ENCODE assay signal across 28 cellular contexts in the genomic region with DNA sequence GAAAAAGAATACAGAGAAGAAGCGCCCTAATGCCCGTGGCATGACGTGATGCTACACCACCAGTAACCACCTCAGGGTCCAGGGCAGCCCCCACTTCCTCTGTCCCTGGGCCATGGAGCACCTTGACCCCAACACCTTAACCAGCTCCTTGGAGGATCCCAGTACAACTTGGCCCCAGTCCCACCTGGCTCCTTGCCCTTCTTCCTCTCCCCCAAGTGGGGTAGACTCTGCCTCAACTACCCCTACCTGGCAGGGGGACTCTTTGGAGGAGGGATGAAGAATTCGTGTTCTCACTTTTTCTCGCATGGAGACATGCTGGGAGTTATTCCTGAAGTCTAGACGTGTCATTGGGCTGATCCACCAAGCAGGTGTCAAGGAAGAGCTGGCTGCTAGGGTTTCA. TPM values are rescaled to one million over a fixed set of nuclear protein-coding genes. Genes with fewer than 3 reads are reported as not detected.
DNase-seq lines count a peak whose midpoint lies in the region; ATAC-seq and TF ChIP-seq lines count a peak whose summit lies in the region.
"Had no signal": no experiment of that assay in that cellular context is flagged by ENCODE, and none has a peak within 500 bp of the region (broad histone marks: within the 10 kb centered on the region; RNA-seq: fewer than 3 reads in every experiment).

No MANE protein-coding gene starts in this region.

- peak overlapping the region; percentile 36 for H3K27ac Mint-ChIP-seq in T-helper 1 cell treated with Interleukin-12 subunit alpha and Interleukin-12 subunit beta and Interleukin-4 antibody, amounts not matched to agents 30 μg/mL and 1 μg/mL, for 36 hours
- peak overlapping the region; percentile 76 for H3K27ac Mint-ChIP-seq in activated naive CD4-positive, alpha-beta T cell treated with anti-CD3 and anti-CD28 coated beads for 36 hours
- peak overlapping the region; percentile 73 for H3K27ac Mint-ChIP-seq in activated CD8-positive, alpha-beta T cell treated with anti-CD3 and anti-CD28 coated beads, Interleukin-2, amount 10 ng/mL, durations not matched to agents 7 days and 5 days
- no peak overlapping the region for H3K27ac Mint-ChIP-seq in endodermal cell
- no peak overlapping the region for H3K27ac Mint-ChIP-seq in activated T-helper 2 cell treated with anti-CD3 and anti-CD28 coated beads, Interferon-gamma antibody, Interleukin-2, Interleukin-4, amounts not matched to agents 10 μg/mL and 5 μg/mL and 100 μg/mL, durations not matched to agents 14 hours and 24 hours and 36 hours
- H3K27ac Mint-ChIP-seq: neural progenitor cell had no signal

- intact Hi-C loops in activated naive CD4-positive, alpha-beta T cell treated with anti-CD3 and anti-CD28 coated beads for 36 hours (cut with micrococcal nuclease): loop anchor here (5.0 to 10.0 kb wide), 2 partner anchors 230 to 547 kb away; no protein-coding TSS in a partner anchor
- intact Hi-C loops in activated T-helper 2 cell treated with anti-CD3 and anti-CD28 coated beads, Interferon-gamma antibody, Interleukin-2, Interleukin-4, amounts not matched to agents 10 μg/mL and 5 μg/mL and 100 μg/mL, durations not matched to agents 14 hours and 24 hours and 36 hours (cut with micrococcal nuclease): no loop called here
- intact Hi-C loops in Right ventricle myocardium inferior (cut with DNase I): no loop called here

- no peak overlapping the region for H3K27ac ChIP-seq in endodermal cell (ENCODE audit: low read depth, low read length)
- H3K27ac ChIP-seq: 22Rv1, HL-60, neural progenitor cell, right atrium auricular region, SK-N-MC, stomach had no signal

- ATAC-seq in activated CD8-positive, alpha-beta T cell treated with anti-CD3 and anti-CD28 coated beads, Interleukin-2, amount 10 ng/mL, durations not matched to agents 7 days and 5 days: no peak
- no peak for ATAC-seq in Right ventricle myocardium inferior
- ATAC-seq: left colon had no signal

- no peak overlapping the region for H3K4me3 Mint-ChIP-seq in T-helper 1 cell treated with Interleukin-12 subunit alpha and Interleukin-12 subunit beta and Interleukin-4 antibody, amounts not matched to agents 30 μg/mL and 1 μg/mL, for 36 hours
- H3K4me3 Mint-ChIP-seq in activated naive CD4-positive, alpha-beta T cell treated with anti-CD3 and anti-CD28 coated beads for 36 hours: peak overlapping the region; percentile 29
- no peak overlapping the region for H3K4me3 Mint-ChIP-seq in activated CD8-positive, alpha-beta T cell treated with anti-CD3 and anti-CD28 coated beads, Interleukin-2, amount 10 ng/mL, durations not matched to agents 7 days and 5 days
- H3K4me3 Mint-ChIP-seq in endodermal cell: no peak overlapping the region
- no peak overlapping the region for H3K4me3 Mint-ChIP-seq in activated T-helper 2 cell treated with anti-CD3 and anti-CD28 coated beads, Interferon-gamma antibody, Interleukin-2, Interleukin-4, amounts not matched to agents 10 μg/mL and 5 μg/mL and 100 μg/mL, durations not matched to agents 14 hours and 24 hours and 36 hours (ENCODE audit: low read depth)
- H3K4me3 Mint-ChIP-seq: neural progenitor cell had no signal

- peaks cover 35% of the 10 kb centered on the region for H3K36me3 Mint-ChIP-seq in T-helper 1 cell treated with Interleukin-12 subunit alpha and Interleukin-12 subunit beta and Interleukin-4 antibody, amounts not matched to agents 30 μg/mL and 1 μg/mL, for 36 hours (ENCODE audit: low read depth)
- H3K36me3 Mint-ChIP-seq in activated naive CD4-positive, alpha-beta T cell treated with anti-CD3 and anti-CD28 coated beads for 36 hours (ENCODE audit: low read depth): peaks cover 18% of the 10 kb centered on the region
- H3K36me3 Mint-ChIP-seq in activated CD8-positive, alpha-beta T cell treated with anti-CD3 and anti-CD28 coated beads, Interleukin-2, amount 10 ng/mL, durations not matched to agents 7 days and 5 days (ENCODE audit: low read depth): peaks cover 70% of the 10 kb centered on the region
- H3K36me3 Mint-ChIP-seq in endodermal cell (ENCODE audit: low read depth): no peaks in the 10 kb centered on the region
- H3K36me3 Mint-ChIP-seq in activated T-helper 2 cell treated with anti-CD3 and anti-CD28 coated beads, Interferon-gamma antibody, Interleukin-2, Interleukin-4, amounts not matched to agents 10 μg/mL and 5 μg/mL and 100 μg/mL, durations not matched to agents 14 hours and 24 hours and 36 hours (ENCODE audit: low read depth): peaks cover 66% of the 10 kb centered on the region

- H3K4me1 Mint-ChIP-seq in T-helper 1 cell treated with Interleukin-12 subunit alpha and Interleukin-12 subunit beta and Interleukin-4 antibody, amounts not matched to agents 30 μg/mL and 1 μg/mL, for 36 hours (ENCODE audit: low read depth): peaks cover 84% of the 10 kb centered on the region
- H3K4me1 Mint-ChIP-seq in activated naive CD4-positive, alpha-beta T cell treated with anti-CD3 and anti-CD28 coated beads for 36 hours (ENCODE audit: low read depth): peaks cover 95% of the 10 kb centered on the region
- peaks cover 92% of the 10 kb centered on the region for H3K4me1 Mint-ChIP-seq in activated CD8-positive, alpha-beta T cell treated with anti-CD3 and anti-CD28 coated beads, Interleukin-2, amount 10 ng/mL, durations not matched to agents 7 days and 5 days (ENCODE audit: low read depth)
- H3K4me1 Mint-ChIP-seq in endodermal cell: peaks cover 5% of the 10 kb centered on the region
- H3K4me1 Mint-ChIP-seq in activated T-helper 2 cell treated with anti-CD3 and anti-CD28 coated beads, Interferon-gamma antibody, Interleukin-2, Interleukin-4, amounts not matched to agents 10 μg/mL and 5 μg/mL and 100 μg/mL, durations not matched to agents 14 hours and 24 hours and 36 hours (ENCODE audit: low read depth): peaks cover 73% of the 10 kb centered on the region

- H3K27me3 Mint-ChIP-seq in T-helper 1 cell treated with Interleukin-12 subunit alpha and Interleukin-12 subunit beta and Interleukin-4 antibody, amounts not matched to agents 30 μg/mL and 1 μg/mL, for 36 hours (ENCODE audit: low read depth): no peaks in the 10 kb centered on the region
- H3K27me3 Mint-ChIP-seq in activated naive CD4-positive, alpha-beta T cell treated with anti-CD3 and anti-CD28 coated beads for 36 hours (ENCODE audit: low read depth): no peaks in the 10 kb centered on the region
- no peaks in the 10 kb centered on the region for H3K27me3 Mint-ChIP-seq in activated CD8-positive, alpha-beta T cell treated with anti-CD3 and anti-CD28 coated beads, Interleukin-2, amount 10 ng/mL, durations not matched to agents 7 days and 5 days (ENCODE audit: low read depth)
- H3K27me3 Mint-ChIP-seq in endodermal cell (ENCODE audit: insufficient read depth): peaks cover 22% of the 10 kb centered on the region
- H3K27me3 Mint-ChIP-seq in activated T-helper 2 cell treated with anti-CD3 and anti-CD28 coated beads, Interferon-gamma antibody, Interleukin-2, Interleukin-4, amounts not matched to agents 10 μg/mL and 5 μg/mL and 100 μg/mL, durations not matched to agents 14 hours and 24 hours and 36 hours (ENCODE audit: low read depth): no peaks in the 10 kb centered on the region

- H3K9ac ChIP-seq in endodermal cell (ENCODE audit: extremely low read depth, low read length, poor library complexity, severe bottlenecking): no peak overlapping the region
- H3K9ac ChIP-seq: neural progenitor cell had no signal

- no peak for TF ChIP-seq CTCF in endodermal cell (conservative IDR thresholded peaks at IDR 0.05)

- CTCF ChIA-PET in activated naive CD4-positive, alpha-beta T cell treated with anti-CD3 and anti-CD28 coated beads for 36 hours (lab: Charles Lee): interaction anchor here (0.9 to 2.4 kb wide), 9 partner anchors 8 to 64 kb away, joined by 3 to 16 read pairs (median 5); no protein-coding TSS in a partner anchor
- CTCF ChIA-PET in activated CD8-positive, alpha-beta T cell treated with anti-CD3 and anti-CD28 coated beads, Interleukin-2, amount 10 ng/mL, durations not matched to agents 7 days and 5 days (lab: Charles Lee): interaction anchor here (0.7 to 3.2 kb wide), 15 partner anchors 9 to 414 kb away, joined by 3 to 25 read pairs (median 5); a partner anchor contains a TSS

- no peaks in the 10 kb centered on the region for H3K36me3 ChIP-seq in endodermal cell (ENCODE audit: control insufficient read depth, insufficient read depth, low read length)
- H3K36me3 ChIP-seq: neural progenitor cell, right atrium auricular region, stomach had no signal

- no peak overlapping the region for H3K4me3 ChIP-seq in endodermal cell (ENCODE audit: low read length)
- H3K4me3 ChIP-seq: neural progenitor cell, right atrium auricular region, SK-N-MC, smooth muscle cell, stomach had no signal

- DNase-seq in T-helper 1 cell (no peak), endodermal cell (peak; percentile 50), Right ventricle myocardium inferior (ENCODE audit: missing footprints) (no peak)
- DNase-seq in activated naive CD4-positive, alpha-beta T cell treated with anti-CD3 and anti-CD28 coated beads for 36 hours: no peak
- DNase-seq in activated naive CD4-positive, alpha-beta T cell treated with anti-CD3 and anti-CD28 coated beads, Interleukin-2, amount 50 U/mL, for 16 hours: no peak
- no peak for DNase-seq in activated CD8-positive, alpha-beta T cell treated with anti-CD3 and anti-CD28 coated beads, Interleukin-2, amount 10 ng/mL, durations not matched to agents 7 days and 5 days
- DNase-seq in activated T-helper 2 cell treated with anti-CD3 and anti-CD28 coated beads, Interferon-gamma antibody, Interleukin-2, Interleukin-4, amounts not matched to agents 10 μg/mL and 5 μg/mL and 100 μg/mL, durations not matched to agents 14 hours and 24 hours and 36 hours (ENCODE audit: low spot score): no peak
- DNase-seq: C1 segment of cervical spinal cord; cortex of kidney; DND-41; GF-D8; HCEC 1CT; KBM-7; left colon; mammary epithelial cell; NCI-H1930; NCI-H524; OCI-M1; posterior cingulate gyrus; stimulated activated CD4-positive, alpha-beta T cell treated with anti-CD3 and anti-CD28 coated beads, Interleukin-1b, Interleukin-23, amount 100 ng/mL, for 48 hours; stomach had no signal

- POLR2A ChIA-PET in activated CD8-positive, alpha-beta T cell treated with anti-CD3 and anti-CD28 coated beads, Interleukin-2, amount 10 ng/mL, durations not matched to agents 7 days and 5 days (lab: Charles Lee): interaction anchor here (0.7 to 1.6 kb wide), 3 partner anchors 19 to 46 kb away, joined by 3 to 4 read pairs (median 3); a partner anchor contains a TSS

- 85 to 91% methylated on average over 5 to 6 of the region's 6 CpGs for WGBS in endodermal cell (ENCODE audit: insufficient coverage in 1 of 2, insufficient read length in 1 of 2), 2 experiments

- H3K9me3 ChIP-seq in endodermal cell (ENCODE audit: control insufficient read depth, low read length): no peaks in the 10 kb centered on the region
- H3K9me3 ChIP-seq: right atrium auricular region, stomach had no signal

- no peaks in the 10 kb centered on the region for H3K4me1 ChIP-seq in endodermal cell (ENCODE audit: control insufficient read depth, insufficient read depth, low read length)
- H3K4me1 ChIP-seq: neural progenitor cell, right atrium auricular region, stomach had no signal

- no peaks in the 10 kb centered on the region for H3K27me3 ChIP-seq in endodermal cell (ENCODE audit: control insufficient read depth, insufficient read depth, low read length, poor library complexity, severe bottlenecking)
- H3K27me3 ChIP-seq: right atrium auricular region, stomach had no signal

- H3K9me3 Mint-ChIP-seq in T-helper 1 cell treated with Interleukin-12 subunit alpha and Interleukin-12 subunit beta and Interleukin-4 antibody, amounts not matched to agents 30 μg/mL and 1 μg/mL, for 36 hours: no peaks in the 10 kb centered on the region
- no peaks in the 10 kb centered on the region for H3K9me3 Mint-ChIP-seq in activated naive CD4-positive, alpha-beta T cell treated with anti-CD3 and anti-CD28 coated beads for 36 hours
- no peaks in the 10 kb centered on the region for H3K9me3 Mint-ChIP-seq in activated CD8-positive, alpha-beta T cell treated with anti-CD3 and anti-CD28 coated beads, Interleukin-2, amount 10 ng/mL, durations not matched to agents 7 days and 5 days (ENCODE audit: insufficient read depth)
- H3K9me3 Mint-ChIP-seq in endodermal cell: no peaks in the 10 kb centered on the region
- no peaks in the 10 kb centered on the region for H3K9me3 Mint-ChIP-seq in activated T-helper 2 cell treated with anti-CD3 and anti-CD28 coated beads, Interferon-gamma antibody, Interleukin-2, Interleukin-4, amounts not matched to agents 10 μg/mL and 5 μg/mL and 100 μg/mL, durations not matched to agents 14 hours and 24 hours and 36 hours

RNA-seq across cellular contexts. Expression of a gene that starts 18.9 kb away (rescaled TPM):
- total RNA-seq in activated naive CD4-positive, alpha-beta T cell treated with anti-CD3 and anti-CD28 coated beads for 36 hours: 10 to 100 TPM; 40.4 to 41.7 TPM
- 10 to 100 TPM; 71.9 to 73.2 TPM for total RNA-seq in activated CD8-positive, alpha-beta T cell treated with anti-CD3 and anti-CD28 coated beads, Interleukin-2, amount 10 ng/mL, durations not matched to agents 7 days and 5 days
- 1 to 10 TPM; 4.8 to 7.7 TPM for total RNA-seq in endodermal cell
- polyA plus RNA-seq in endodermal cell (2013, experiment 1 of 2): 2.1 TPM
- 2.0 TPM for polyA plus RNA-seq in endodermal cell (2013, experiment 2 of 2)
- total RNA-seq in activated T-helper 2 cell treated with anti-CD3 and anti-CD28 coated beads, Interferon-gamma antibody, Interleukin-2, Interleukin-4, amounts not matched to agents 10 μg/mL and 5 μg/mL and 100 μg/mL, durations not matched to agents 14 hours and 24 hours and 36 hours: 67.9 and 71.2 TPM in 2 replicates
- total RNA-seq in Right ventricle myocardium inferior: 0.73 TPM
- total RNA-seq: smooth muscle cell had no signal

RNA-seq across cellular contexts. Expression of a gene that starts 43.5 kb away (rescaled TPM):
- 1,000 to 10,000 TPM; 1,772 to 1,864 TPM for total RNA-seq in activated naive CD4-positive, alpha-beta T cell treated with anti-CD3 and anti-CD28 coated beads for 36 hours
- 1,000 to 10,000 TPM; 4,520 to 4,885 TPM for total RNA-seq in activated CD8-positive, alpha-beta T cell treated with anti-CD3 and anti-CD28 coated beads, Interleukin-2, amount 10 ng/mL, durations not matched to agents 7 days and 5 days
- 1,000 to 10,000 TPM; 2,719 to 2,976 TPM for total RNA-seq in endodermal cell
- 2,581 TPM for polyA plus RNA-seq in endodermal cell (2013, experiment 1 of 2)
- polyA plus RNA-seq in endodermal cell (2013, experiment 2 of 2): 2,852 TPM
- total RNA-seq in activated T-helper 2 cell treated with anti-CD3 and anti-CD28 coated beads, Interferon-gamma antibody, Interleukin-2, Interleukin-4, amounts not matched to agents 10 μg/mL and 5 μg/mL and 100 μg/mL, durations not matched to agents 14 hours and 24 hours and 36 hours: 2,676 and 2,847 TPM in 2 replicates
- total RNA-seq in Right ventricle myocardium inferior: 571 TPM

Comparison
In these comparisons a context has a peak if more than half of its experiments do, and no peak if none do; other contexts are left out.
1. H3K27ac Mint-ChIP-seq: peak in T-helper 1 cell treated with Interleukin-12 subunit alpha and Interleukin-12 subunit beta and Interleukin-4 antibody, amounts not matched to agents 30 μg/mL and 1 μg/mL, for 36 hours (single experiment), activated naive CD4-positive, alpha-beta T cell treated with anti-CD3 and anti-CD28 coated beads for 36 hours (single experiment) and activated CD8-positive, alpha-beta T cell treated with anti-CD3 and anti-CD28 coated beads, Interleukin-2, amount 10 ng/mL, durations not matched to agents 7 days and 5 days (single experiment); none in endodermal cell (single experiment) and activated T-helper 2 cell treated with anti-CD3 and anti-CD28 coated beads, Interferon-gamma antibody, Interleukin-2, Interleukin-4, amounts not matched to agents 10 μg/mL and 5 μg/mL and 100 μg/mL, durations not matched to agents 14 hours and 24 hours and 36 hours (single experiment).